Comparison of ENCODE assay signal across 1 cellular context in the genomic region with DNA sequence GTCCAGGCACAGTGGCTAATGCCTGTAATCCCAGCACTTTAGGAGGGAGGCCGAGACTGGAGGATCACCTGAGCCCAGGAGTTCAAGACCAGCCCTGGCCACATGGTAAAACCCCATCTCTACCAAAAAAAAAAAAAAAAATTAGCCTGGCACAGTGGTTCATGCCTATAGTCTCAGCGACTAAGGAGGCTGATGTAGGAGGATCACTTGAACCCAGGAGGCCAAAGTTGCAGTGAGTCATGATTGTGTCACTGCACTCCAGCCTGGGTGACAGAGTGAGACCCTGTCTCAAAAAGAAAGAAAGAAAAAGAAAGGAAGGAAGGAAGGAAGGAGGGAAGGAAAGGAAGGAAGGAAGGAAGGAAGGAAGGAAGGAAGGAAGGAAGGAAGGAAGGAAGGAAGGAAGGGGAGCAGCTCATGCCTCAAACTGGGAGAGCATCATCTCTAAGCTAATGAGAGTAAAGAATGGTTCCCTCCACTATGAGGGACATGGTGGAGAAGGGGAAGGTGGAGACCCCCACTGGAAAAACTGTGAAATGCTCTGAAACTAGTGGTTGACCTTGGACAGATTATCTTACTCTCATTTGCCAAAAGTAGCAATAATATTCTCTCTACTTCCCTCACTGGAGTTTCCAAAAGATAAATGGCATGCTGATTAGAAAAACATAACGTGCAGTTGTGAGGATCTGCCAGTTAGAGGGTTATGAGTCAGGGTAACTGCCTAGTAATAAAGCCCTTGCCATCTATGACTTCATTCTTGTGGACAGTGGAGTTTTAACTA.
A peak's percentile ranks its signal among the peaks of the same experiment; 100 is the strongest.
TF ChIP-seq lines count a peak whose summit lies in the region.

No MANE protein-coding gene starts in this region.

TF ChIP-seq in GM12878, 131 proteins besides CTCF, POLR2A, EP300 and RAD21:
- peak; percentile 43; the same call in 1 of the 2 replicates for TF ChIP-seq ATF7 (IDR thresholded peaks at IDR 0.05; ENCODE audit: low read depth)
- TF ChIP-seq FOXM1 (IDR thresholded peaks at IDR 0.05; ENCODE audit: low read depth, low read length) = peak; percentile 90; the same call in 1 of the 2 replicates
- TF ChIP-seq SMC3 (IDR thresholded peaks at IDR 0.05; ENCODE audit: borderline replicate concordance, low read length) = peak; percentile 71
- TF ChIP-seq NFIC (IDR thresholded peaks at IDR 0.05; ENCODE audit: low read depth, low read length) = peak; percentile 85; the same call in 1 of the 2 replicates
- peak; percentile 49; the same call in 1 of the 2 replicates for TF ChIP-seq ZBED1 (IDR thresholded peaks at IDR 0.05; ENCODE audit: borderline replicate concordance)
- peak; percentile 54; the same call in 1 of the 2 replicates for TF ChIP-seq EED (IDR thresholded peaks at IDR 0.05; ENCODE audit: low read depth)
- peak; percentile 45; the same call in 1 of the 2 replicates for TF ChIP-seq NBN (IDR thresholded peaks at IDR 0.05)
- no peak for TF ChIP-seq MYB (IDR thresholded peaks at IDR 0.05; ENCODE audit: borderline replicate concordance, low read depth, low read length)
- TF ChIP-seq CEBPB (IDR thresholded peaks at IDR 0.05; ENCODE audit: borderline replicate concordance in 1 of 2, low read depth in 2 of 2, low read length in 2 of 2) = peak in 1 of 2 experiments; percentile 68; a peak in 1 of 4 replicates
- TF ChIP-seq EGR1 (IDR thresholded peaks at IDR 0.05; ENCODE audit: borderline replicate concordance in 1 of 2, low read depth in 2 of 2, low read length in 2 of 2) = 0 out of 3 replicates have a peak, but pooled peaks of 1 of the 2 experiments have one; percentile 21
- peak; percentile 61; the same call in 1 of the 2 replicates for TF ChIP-seq BCL11A (IDR thresholded peaks at IDR 0.05; ENCODE audit: low read depth, low read length)
- TF ChIP-seq IKZF1 (conservative IDR thresholded peaks at IDR 0.05) = peak; percentile 45; the same call in 1 of the 2 replicates
- TF ChIP-seq NKRF (conservative IDR thresholded peaks at IDR 0.05) = no peak
- TF ChIP-seq, protein P1, sequence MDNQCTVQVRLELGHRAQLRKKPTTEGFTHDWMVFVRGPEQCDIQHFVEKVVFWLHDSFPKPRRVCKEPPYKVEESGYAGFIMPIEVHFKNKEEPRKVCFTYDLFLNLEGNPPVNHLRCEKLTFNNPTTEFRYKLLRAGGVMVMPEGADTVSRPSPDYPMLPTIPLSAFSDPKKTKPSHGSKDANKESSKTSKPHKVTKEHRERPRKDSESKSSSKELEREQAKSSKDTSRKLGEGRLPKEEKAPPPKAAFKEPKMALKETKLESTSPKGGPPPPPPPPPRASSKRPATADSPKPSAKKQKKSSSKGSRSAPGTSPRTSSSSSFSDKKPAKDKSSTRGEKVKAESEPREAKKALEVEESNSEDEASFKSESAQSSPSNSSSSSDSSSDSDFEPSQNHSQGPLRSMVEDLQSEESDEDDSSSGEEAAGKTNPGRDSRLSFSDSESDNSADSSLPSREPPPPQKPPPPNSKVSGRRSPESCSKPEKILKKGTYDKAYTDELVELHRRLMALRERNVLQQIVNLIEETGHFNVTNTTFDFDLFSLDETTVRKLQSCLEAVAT (IDR thresholded peaks at IDR 0.05) = no peak
- TF ChIP-seq RUNX3 (IDR thresholded peaks at IDR 0.05; ENCODE audit: low read length) = peak; percentile 86
- TF ChIP-seq, protein P2, sequence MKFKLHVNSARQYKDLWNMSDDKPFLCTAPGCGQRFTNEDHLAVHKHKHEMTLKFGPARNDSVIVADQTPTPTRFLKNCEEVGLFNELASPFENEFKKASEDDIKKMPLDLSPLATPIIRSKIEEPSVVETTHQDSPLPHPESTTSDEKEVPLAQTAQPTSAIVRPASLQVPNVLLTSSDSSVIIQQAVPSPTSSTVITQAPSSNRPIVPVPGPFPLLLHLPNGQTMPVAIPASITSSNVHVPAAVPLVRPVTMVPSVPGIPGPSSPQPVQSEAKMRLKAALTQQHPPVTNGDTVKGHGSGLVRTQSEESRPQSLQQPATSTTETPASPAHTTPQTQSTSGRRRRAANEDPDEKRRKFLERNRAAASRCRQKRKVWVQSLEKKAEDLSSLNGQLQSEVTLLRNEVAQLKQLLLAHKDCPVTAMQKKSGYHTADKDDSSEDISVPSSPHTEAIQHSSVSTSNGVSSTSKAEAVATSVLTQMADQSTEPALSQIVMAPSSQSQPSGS (IDR thresholded peaks at IDR 0.05; ENCODE audit: low read length) = peak; percentile 71
- TF ChIP-seq YBX1 (IDR thresholded peaks at IDR 0.05) = peak; percentile 12; the same call in 1 of the 2 replicates
- no peak for TF ChIP-seq TCF3 (IDR thresholded peaks at IDR 0.05; ENCODE audit: borderline replicate concordance, insufficient read depth, low read depth, low read length)
- peak; percentile 22 to 37; a peak in 2 of 4 replicates for TF ChIP-seq IKZF2 (IDR thresholded peaks at IDR 0.05)
- TF ChIP-seq E4F1 (IDR thresholded peaks at IDR 0.05; ENCODE audit: borderline replicate concordance, partially characterized antibody) = no peak
- TF ChIP-seq JUNB (IDR thresholded peaks at IDR 0.05) = peak; percentile 85
- TF ChIP-seq, protein P3, sequence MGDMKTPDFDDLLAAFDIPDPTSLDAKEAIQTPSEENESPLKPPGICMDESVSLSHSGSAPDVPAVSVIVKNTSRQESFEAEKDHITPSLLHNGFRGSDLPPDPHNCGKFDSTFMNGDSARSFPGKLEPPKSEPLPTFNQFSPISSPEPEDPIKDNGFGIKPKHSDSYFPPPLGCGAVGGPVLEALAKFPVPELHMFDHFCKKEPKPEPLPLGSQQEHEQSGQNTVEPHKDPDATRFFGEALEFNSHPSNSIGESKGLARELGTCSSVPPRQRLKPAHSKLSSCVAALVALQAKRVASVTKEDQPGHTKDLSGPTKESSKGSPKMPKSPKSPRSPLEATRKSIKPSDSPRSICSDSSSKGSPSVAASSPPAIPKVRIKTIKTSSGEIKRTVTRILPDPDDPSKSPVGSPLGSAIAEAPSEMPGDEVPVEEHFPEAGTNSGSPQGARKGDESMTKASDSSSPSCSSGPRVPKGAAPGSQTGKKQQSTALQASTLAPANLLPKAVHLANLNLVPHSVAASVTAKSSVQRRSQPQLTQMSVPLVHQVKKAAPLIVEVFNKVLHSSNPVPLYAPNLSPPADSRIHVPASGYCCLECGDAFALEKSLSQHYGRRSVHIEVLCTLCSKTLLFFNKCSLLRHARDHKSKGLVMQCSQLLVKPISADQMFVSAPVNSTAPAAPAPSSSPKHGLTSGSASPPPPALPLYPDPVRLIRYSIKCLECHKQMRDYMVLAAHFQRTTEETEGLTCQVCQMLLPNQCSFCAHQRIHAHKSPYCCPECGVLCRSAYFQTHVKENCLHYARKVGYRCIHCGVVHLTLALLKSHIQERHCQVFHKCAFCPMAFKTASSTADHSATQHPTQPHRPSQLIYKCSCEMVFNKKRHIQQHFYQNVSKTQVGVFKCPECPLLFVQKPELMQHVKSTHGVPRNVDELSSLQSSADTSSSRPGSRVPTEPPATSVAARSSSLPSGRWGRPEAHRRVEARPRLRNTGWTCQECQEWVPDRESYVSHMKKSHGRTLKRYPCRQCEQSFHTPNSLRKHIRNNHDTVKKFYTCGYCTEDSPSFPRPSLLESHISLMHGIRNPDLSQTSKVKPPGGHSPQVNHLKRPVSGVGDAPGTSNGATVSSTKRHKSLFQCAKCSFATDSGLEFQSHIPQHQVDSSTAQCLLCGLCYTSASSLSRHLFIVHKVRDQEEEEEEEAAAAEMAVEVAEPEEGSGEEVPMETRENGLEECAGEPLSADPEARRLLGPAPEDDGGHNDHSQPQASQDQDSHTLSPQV (IDR thresholded peaks at IDR 0.05) = no peak
- TF ChIP-seq ETV6 (conservative IDR thresholded peaks at IDR 0.05 in 1 of 2, IDR thresholded peaks at IDR 0.05 in 1 of 2; ENCODE audit: borderline replicate concordance in 1 of 2, low read depth in 1 of 2) = peak in 1 of 2 experiments; percentile 97; a peak in 2 of 4 replicates
- no peak for TF ChIP-seq BACH1 (IDR thresholded peaks at IDR 0.05; ENCODE audit: borderline replicate concordance)
- 0 out of 2 replicates have a peak, but pooled peaks have one; percentile 17 for TF ChIP-seq MTA2 (IDR thresholded peaks at IDR 0.05; ENCODE audit: low read depth)
- TF ChIP-seq IRF4 (IDR thresholded peaks at IDR 0.05; ENCODE audit: low read depth, low read length) = 0 out of 2 replicates have a peak, but pooled peaks have one; percentile 7
